ENCODE assay signal across 8 cellular contexts in genomic region chr17:64495300-64495699, GRCh38. TPM values are rescaled to one million over a fixed set of nuclear protein-coding genes. Genes with fewer than 3 reads are reported as not detected.
DNase-seq lines count a peak whose midpoint lies in the region; ATAC-seq and TF ChIP-seq lines count a peak whose summit lies in the region.
"Not testable (repeated sequence)": the region's sequence is repeated elsewhere in the genome, so short reads cannot be mapped to it uniquely, and the experiment has no call there.

No MANE protein-coding gene starts in this region.

- not testable (repeated sequence) for TF ChIP-seq CTCF in HFFc6 (IDR thresholded peaks at IDR 0.05); OCI-LY3 (IDR thresholded peaks at IDR 0.05; ENCODE audit: low read depth, low read length); epithelial cell of proximal tubule (conservative IDR thresholded peaks at IDR 0.05; ENCODE audit: low read depth, low read length); natural killer cell (IDR thresholded peaks at IDR 0.05)

- peak overlapping the region in 6 of 7 donors; percentile 71 to 100 (median 100) for H3K4me3 Mint-ChIP-seq in CD8-positive, alpha-beta memory T cell
- peak overlapping the region; percentile 100 for H3K4me3 Mint-ChIP-seq in HFFc6
- peak overlapping the region; percentile 96 for H3K4me3 Mint-ChIP-seq in activated CD4-positive, alpha-beta memory T cell treated with anti-CD3 and anti-CD28 coated beads for 36 hours
- H3K4me3 Mint-ChIP-seq in activated naive CD8-positive, alpha-beta T cell treated with anti-CD3 and anti-CD28 coated beads, Interleukin-2, amount 50 U/mL, for 24 hours: peak overlapping the region; percentile 100
- peak overlapping the region; percentile 100 for H3K4me3 Mint-ChIP-seq in natural killer cell
- H3K4me3 Mint-ChIP-seq in stimulated activated naive CD8-positive, alpha-beta T cell treated with anti-CD3 and anti-CD28 coated beads, Interleukin-15, amount 100 ng/mL, for 72 hours: peak overlapping the region; percentile 98 to 100

- peaks cover 0 to 15% of the 10 kb centered on the region in 2 donors for H3K27me3 Mint-ChIP-seq in CD8-positive, alpha-beta memory T cell
- peaks cover 31% of the 10 kb centered on the region for H3K27me3 Mint-ChIP-seq in HFFc6 (ENCODE audit: insufficient read depth)
- not testable (repeated sequence) for H3K27me3 Mint-ChIP-seq in activated CD4-positive, alpha-beta memory T cell treated with anti-CD3 and anti-CD28 coated beads for 36 hours; activated naive CD8-positive, alpha-beta T cell treated with anti-CD3 and anti-CD28 coated beads, Interleukin-2, amount 50 U/mL, for 24 hours; natural killer cell (ENCODE audit: low read depth in 2 of 2); stimulated activated naive CD8-positive, alpha-beta T cell treated with anti-CD3 and anti-CD28 coated beads, Interleukin-15, amount 100 ng/mL, for 72 hours

- H3K4me3 ChIP-seq in CD8-positive, alpha-beta memory T cell (ENCODE audit: low read length): peak overlapping the region; percentile 90
- H3K4me3 ChIP-seq in OCI-LY3 (ENCODE audit: low read length) (peak overlapping the region; percentile 94), epithelial cell of proximal tubule (ENCODE audit: low read depth, low read length) (peak overlapping the region; percentile 74)

- peak overlapping the region; percentile 76 for H3K27ac ChIP-seq in CD8-positive, alpha-beta memory T cell (ENCODE audit: low read depth, low read length)
- not testable (repeated sequence) for H3K27ac ChIP-seq in OCI-LY3 (ENCODE audit: low read length)

- CTCF ChIA-PET in CD8-positive, alpha-beta memory T cell (lab: Charles Lee): interaction anchor here (0.7 to 3.9 kb wide), 2 partner anchors 11 to 475 kb away, joined by 3 to 37 read pairs; partner anchors contain the start of genes CEP95 and DDX5
- CTCF ChIA-PET in activated CD4-positive, alpha-beta memory T cell treated with anti-CD3 and anti-CD28 coated beads for 36 hours (lab: Charles Lee): interaction anchor here (3.1 to 4.8 kb wide), 2 partner anchors 11 to 76 kb away, joined by 29 to 46 read pairs; partner anchors contain the start of genes CEP95 and DDX5

- POLR2A ChIA-PET in CD8-positive, alpha-beta memory T cell (lab: Charles Lee): interaction anchor here (1.9 kb wide), 1 partner anchor 10 kb away, joined by 10 read pairs; the partner anchor contains the start of gene DDX5
- POLR2A ChIA-PET in activated CD4-positive, alpha-beta memory T cell treated with anti-CD3 and anti-CD28 coated beads for 36 hours (lab: Charles Lee): interaction anchor here (5.2 kb wide), 1 partner anchor 11 kb away, joined by 125 read pairs; the partner anchor contains the start of genes CEP95 and DDX5

- H3K36me3 ChIP-seq in CD8-positive, alpha-beta memory T cell (ENCODE audit: insufficient read depth, low read length): peaks cover 32% of the 10 kb centered on the region
- H3K36me3 ChIP-seq in OCI-LY3 (replicated peaks; ENCODE audit: low read depth, low read length): peaks cover 55% of the 10 kb centered on the region

- H3K9me3 ChIP-seq in CD8-positive, alpha-beta memory T cell (ENCODE audit: low read length); OCI-LY3 (ENCODE audit: insufficient read depth, low read length): not testable (repeated sequence)

- peaks cover under 1 to 69% (median 12%) of the 10 kb centered on the region in 3 donors for H3K36me3 Mint-ChIP-seq in CD8-positive, alpha-beta memory T cell
- H3K36me3 Mint-ChIP-seq in HFFc6 (ENCODE audit: low read depth) (peaks cover 46% of the 10 kb centered on the region), natural killer cell (peaks cover 21% of the 10 kb centered on the region)
- H3K36me3 Mint-ChIP-seq in activated CD4-positive, alpha-beta memory T cell treated with anti-CD3 and anti-CD28 coated beads for 36 hours: peaks cover 46% of the 10 kb centered on the region
- H3K36me3 Mint-ChIP-seq in activated naive CD8-positive, alpha-beta T cell treated with anti-CD3 and anti-CD28 coated beads, Interleukin-2, amount 50 U/mL, for 24 hours (ENCODE audit: low read depth): peaks cover 67% of the 10 kb centered on the region

- H3K4me2 ChIP-seq in OCI-LY3 (ENCODE audit: low read length): peak overlapping the region; percentile 88

- ATAC-seq in activated naive CD8-positive, alpha-beta T cell treated with anti-CD3 and anti-CD28 coated beads, Interleukin-2, amount 50 U/mL, for 24 hours; natural killer cell; stimulated activated naive CD8-positive, alpha-beta T cell treated with anti-CD3 and anti-CD28 coated beads, Interleukin-15, amount 100 ng/mL, for 72 hours: not testable (repeated sequence)

- intact Hi-C loops in activated CD4-positive, alpha-beta memory T cell treated with anti-CD3 and anti-CD28 coated beads for 36 hours (cut with micrococcal nuclease): loop anchor here (5.0 to 10.0 kb wide), 2 partner anchors 190 to 348 kb away; no protein-coding TSS in a partner anchor
- intact Hi-C loops in natural killer cell (cut with micrococcal nuclease): not testable (repeated sequence)

- peak overlapping the region; percentile 17; the same call in 1 of the 2 replicates for H3K9ac ChIP-seq in OCI-LY3 (ENCODE audit: low read length)

- H3K4me1 Mint-ChIP-seq in CD8-positive, alpha-beta memory T cell: peaks cover 56 to 79% (median 72%) of the 10 kb centered on the region in 3 donors
- H3K4me1 Mint-ChIP-seq in HFFc6 (ENCODE audit: low read depth) (peaks cover 60% of the 10 kb centered on the region), natural killer cell (peaks cover 46 to 56% of the 10 kb centered on the region in 2 donors)
- H3K4me1 Mint-ChIP-seq in activated CD4-positive, alpha-beta memory T cell treated with anti-CD3 and anti-CD28 coated beads for 36 hours (ENCODE audit: low read depth): peaks cover 64% of the 10 kb centered on the region
- H3K4me1 Mint-ChIP-seq in activated naive CD8-positive, alpha-beta T cell treated with anti-CD3 and anti-CD28 coated beads, Interleukin-2, amount 50 U/mL, for 24 hours: peaks cover 67% of the 10 kb centered on the region
- H3K4me1 Mint-ChIP-seq in stimulated activated naive CD8-positive, alpha-beta T cell treated with anti-CD3 and anti-CD28 coated beads, Interleukin-15, amount 100 ng/mL, for 72 hours: peaks cover 77% of the 10 kb centered on the region

- H3K27ac Mint-ChIP-seq in CD8-positive, alpha-beta memory T cell: peak overlapping the region in 2 of 8 donors; percentile 41 to 47
- H3K27ac Mint-ChIP-seq in HFFc6; activated CD4-positive, alpha-beta memory T cell treated with anti-CD3 and anti-CD28 coated beads for 36 hours; activated naive CD8-positive, alpha-beta T cell treated with anti-CD3 and anti-CD28 coated beads, Interleukin-2, amount 50 U/mL, for 24 hours: not testable (repeated sequence)
- peak overlapping the region in 1 of 2 donors; percentile 97 for H3K27ac Mint-ChIP-seq in natural killer cell
- peak overlapping the region in 1 of 2 donors; percentile 72 for H3K27ac Mint-ChIP-seq in stimulated activated naive CD8-positive, alpha-beta T cell treated with anti-CD3 and anti-CD28 coated beads, Interleukin-15, amount 100 ng/mL, for 72 hours

- not testable (repeated sequence) for H3K27me3 ChIP-seq in CD8-positive, alpha-beta memory T cell (ENCODE audit: insufficient read depth, low read length, poor library complexity, severe bottlenecking); OCI-LY3 (ENCODE audit: low read depth, low read length)

- not testable (repeated sequence) for DNase-seq in CD8-positive, alpha-beta memory T cell; HFFc6; activated CD4-positive, alpha-beta memory T cell treated with anti-CD3 and anti-CD28 coated beads for 36 hours; activated naive CD8-positive, alpha-beta T cell treated with anti-CD3 and anti-CD28 coated beads, Interleukin-2, amount 50 U/mL, for 24 hours; epithelial cell of proximal tubule (ENCODE audit: low read depth); natural killer cell; stimulated activated naive CD8-positive, alpha-beta T cell treated with anti-CD3 and anti-CD28 coated beads, Interleukin-15, amount 100 ng/mL, for 72 hours

- H3K79me2 ChIP-seq in OCI-LY3 (ENCODE audit: low read length): peaks cover 53% of the 10 kb centered on the region

- not testable (repeated sequence) for H2AFZ ChIP-seq in OCI-LY3 (ENCODE audit: low read depth, low read length)

- not testable (repeated sequence) for H4K20me1 ChIP-seq in OCI-LY3 (ENCODE audit: insufficient read depth, low read length)

- H3K4me1 ChIP-seq in CD8-positive, alpha-beta memory T cell (ENCODE audit: insufficient read depth, low read length): peaks cover 50% of the 10 kb centered on the region
- H3K4me1 ChIP-seq in OCI-LY3 (ENCODE audit: low read length): peaks cover 37% of the 10 kb centered on the region

- H3K9me3 Mint-ChIP-seq in CD8-positive, alpha-beta memory T cell; activated CD4-positive, alpha-beta memory T cell treated with anti-CD3 and anti-CD28 coated beads for 36 hours; activated naive CD8-positive, alpha-beta T cell treated with anti-CD3 and anti-CD28 coated beads, Interleukin-2, amount 50 U/mL, for 24 hours; natural killer cell; stimulated activated naive CD8-positive, alpha-beta T cell treated with anti-CD3 and anti-CD28 coated beads, Interleukin-15, amount 100 ng/mL, for 72 hours: not testable (repeated sequence)
- H3K9me3 Mint-ChIP-seq in HFFc6: peaks cover 14% of the 10 kb centered on the region

RNA-seq across cellular contexts. Expression of gene POLG2, which starts 1.6 kb away (rescaled TPM):
- total RNA-seq in CD8-positive, alpha-beta memory T cell: 10 to 100 TPM; 26.4 to 26.5 TPM
- polyA plus RNA-seq in CD8-positive, alpha-beta memory T cell: 5.3 TPM
- total RNA-seq in HFFc6 (2021; fragmentation: NEBNext Ultra II Directional; extraction: Animal tissue kit (Norgen Biotek cat#: 25700)): 10 to 100 TPM in 1 of 6 experiments, 1 to 10 TPM in 5; 6.5 to 11.8 (median 7.3) TPM
- total RNA-seq in activated CD4-positive, alpha-beta memory T cell treated with anti-CD3 and anti-CD28 coated beads for 36 hours: 10 to 100 TPM; 25.8 to 28.1 TPM
- 4.3 and 14.9 TPM in 2 replicates for total RNA-seq in epithelial cell of proximal tubule
- total RNA-seq in natural killer cell: 10 to 100 TPM; 34.7 to 65.3 (median 41.2) TPM

RNA-seq across cellular contexts. Expression of gene DDX5, which starts 10.8 kb away (rescaled TPM):
- 100 to 1,000 TPM; 855 to 861 TPM for total RNA-seq in CD8-positive, alpha-beta memory T cell
- polyA plus RNA-seq in CD8-positive, alpha-beta memory T cell: 1,275 TPM
- total RNA-seq in HFFc6 (2021; fragmentation: NEBNext Ultra II Directional; extraction: Animal tissue kit (Norgen Biotek cat#: 25700)): 100 to 1,000 TPM; 537 to 635 (median 600) TPM
- 100 to 1,000 TPM; 583 to 626 TPM for total RNA-seq in activated CD4-positive, alpha-beta memory T cell treated with anti-CD3 and anti-CD28 coated beads for 36 hours
- total RNA-seq in epithelial cell of proximal tubule: 274 and 320 TPM in 2 replicates
- total RNA-seq in natural killer cell: 1,000 to 10,000 TPM; 2,956 to 3,334 (median 3,276) TPM

RNA-seq across cellular contexts. Expression of gene CEP95, which starts 11.5 kb away (rescaled TPM):
- 10 to 100 TPM; 39.3 to 43.5 TPM for total RNA-seq in CD8-positive, alpha-beta memory T cell
- 15.7 TPM for polyA plus RNA-seq in CD8-positive, alpha-beta memory T cell
- total RNA-seq in HFFc6 (2021; fragmentation: NEBNext Ultra II Directional; extraction: Animal tissue kit (Norgen Biotek cat#: 25700)): 10 to 100 TPM in 5 of 6 experiments, 1 to 10 TPM in 1; 9.0 to 13.0 (median 11.5) TPM
- 10 to 100 TPM; 29.9 to 37.8 TPM for total RNA-seq in activated CD4-positive, alpha-beta memory T cell treated with anti-CD3 and anti-CD28 coated beads for 36 hours
- 11.6 and 21.4 TPM in 2 replicates for total RNA-seq in epithelial cell of proximal tubule
- 100 to 1,000 TPM; 152 to 187 (median 186) TPM for total RNA-seq in natural killer cell

RNA-seq across cellular contexts. Expression of gene MILR1, which starts 46.4 kb away (rescaled TPM):
- total RNA-seq in CD8-positive, alpha-beta memory T cell: under 1 TPM; 0.66 to 0.69 TPM
- polyA plus RNA-seq in CD8-positive, alpha-beta memory T cell: not detected
- 1 to 10 TPM in 4 of 6 experiments, under 1 TPM in 2; 0.61 to 2.5 (median 1.5) TPM for total RNA-seq in HFFc6 (2021; fragmentation: NEBNext Ultra II Directional; extraction: Animal tissue kit (Norgen Biotek cat#: 25700))
- total RNA-seq in activated CD4-positive, alpha-beta memory T cell treated with anti-CD3 and anti-CD28 coated beads for 36 hours: not detected
- total RNA-seq in epithelial cell of proximal tubule (1.2 TPM in 1 of 2 replicates, not detected in the other), natural killer cell (10 to 100 TPM in 1 of 3 donors, 1 to 10 TPM in 2; 2.2 to 12.0 (median 3.3) TPM)
